In genomic region chr10:115720121-115720520, GRCh38 we compare ENCODE assay signal across 34 cellular contexts.
"Had no signal": no experiment of that assay in that cellular context is flagged by ENCODE, and none has a peak within 500 bp of the region (broad histone marks: within the 10 kb centered on the region; RNA-seq: fewer than 3 reads in every experiment).

No MANE protein-coding gene starts in this region.

- H3K4me3 ChIP-seq: MG63 had no signal

- H3K27ac ChIP-seq: KMS-11 had no signal

- DNase-seq: Karpas-422, Kasumi-1, MG63, MM.1S, MV-4-11, NCI-H1048, NCI-H1092, NCI-H1092 treated with DMSO at 0.1 percent for 48 hours, NCI-H1105, NCI-H1105 treated with DMSO at 0.1 percent for 48 hours, NCI-H1417, NCI-H1417 treated with DMSO at 0.1 percent for 48 hours, NCI-H1436, NCI-H1436 treated with DMSO at 0.1 percent for 48 hours, NCI-H146, NCI-H1694, NCI-H1694 treated with DMSO at 0.1 percent for 48 hours, NCI-H187, NCI-H187 treated with DMSO at 0.1 percent for 48 hours, NCI-H1930, NCI-H2029, NCI-H2029 treated with DMSO at 0.1 percent for 48 hours, NCI-H2081, NCI-H2081 treated with DMSO at 0.1 percent for 48 hours, NCI-H2107, NCI-H2171, NCI-H2171 treated with DMSO at 0.1 percent for 48 hours, NCI-H2227 treated with DMSO at 0.1 percent for 48 hours, NCI-H226, NCI-H345, NCI-H446, NCI-H446 treated with DMSO at 0.1 percent for 48 hours, NCI-H510A had no signal

- H3K9me3 ChIP-seq: MG63 had no signal

- H3K36me3 ChIP-seq: MG63 had no signal

- H3K27me3 ChIP-seq: MG63 had no signal
